Comparison of ENCODE assay signal across 29 cellular contexts in genomic region chr16:83268164-83268563, GRCh38.
"Had no signal": no experiment of that assay in that cellular context is flagged by ENCODE, and none has a peak within 500 bp of the region (broad histone marks: within the 10 kb centered on the region; RNA-seq: fewer than 3 reads in every experiment).

No MANE protein-coding gene starts in this region.

- H3K27ac ChIP-seq: esophagus squamous epithelium, gastroesophageal sphincter, heart left ventricle, hepatocyte, neural progenitor cell, parathyroid adenoma, right atrium auricular region, sigmoid colon, skin epidermis, spleen, thoracic aorta, tibial nerve, upper lobe of right lung, uterus had no signal

- ATAC-seq: effector memory CD8-positive, alpha-beta T cell; gastroesophageal sphincter; left colon; mucosa of descending colon; naive thymus-derived CD4-positive, alpha-beta T cell; stimulated activated naive B cell treated with anti-CD40 and anti-IgM and Interleukin-4, amounts not matched to agents 10 μg/mL and 1 μg/mL and 100 μg/mL, for 72 hours; upper lobe of right lung had no signal

- H3K36me3 ChIP-seq: esophagus squamous epithelium, gastroesophageal sphincter, heart left ventricle, neural progenitor cell, right atrium auricular region, sigmoid colon, spleen, thoracic aorta, tibial nerve, upper lobe of right lung, uterus had no signal

- DNase-seq: cerebellar nuclear complex; cortex of kidney; effector memory CD8-positive, alpha-beta T cell; erythroblast; esophagus squamous epithelium; foreskin fibroblast; heart left ventricle; kidney glomerular epithelial cell; left colon; mesenchymal stem cell; mucosa of descending colon; naive thymus-derived CD4-positive, alpha-beta T cell; sigmoid colon; spleen; stimulated activated CD4-positive, alpha-beta T cell treated with anti-CD3 and anti-CD28 coated beads, Interleukin-4, amount 100 ng/mL, for 4 hours; stimulated activated naive B cell treated with anti-CD40 and anti-IgM and Interleukin-4, amounts not matched to agents 10 μg/mL and 1 μg/mL and 100 μg/mL, for 72 hours; upper lobe of right lung; uterus had no signal

- H3K27me3 ChIP-seq: esophagus squamous epithelium, heart left ventricle, neural progenitor cell, right atrium auricular region, sigmoid colon, tibial nerve, upper lobe of right lung, uterus had no signal

- H3K4me3 ChIP-seq: esophagus squamous epithelium, gastroesophageal sphincter, heart left ventricle, hepatocyte, lung, mucosa of descending colon, neural progenitor cell, right atrium auricular region, sigmoid colon, skin epidermis, spleen, thoracic aorta, tibial nerve, upper lobe of right lung, uterus had no signal

- H3K4me2 ChIP-seq: hepatocyte, neural progenitor cell had no signal

- H3K9me3 ChIP-seq: esophagus squamous epithelium, gastroesophageal sphincter, heart left ventricle, mucosa of descending colon, right atrium auricular region, sigmoid colon, spleen, thoracic aorta, tibial nerve, upper lobe of right lung, uterus had no signal

- FAIRE-seq: endometrium, islet of Langerhans had no signal

- H2AFZ ChIP-seq: hepatocyte, neural progenitor cell, parathyroid adenoma had no signal

- H3K79me2 ChIP-seq: hepatocyte, parathyroid adenoma had no signal

- H3K9ac ChIP-seq: neural progenitor cell, parathyroid adenoma had no signal

- H3K4me1 ChIP-seq: esophagus squamous epithelium, gastroesophageal sphincter, heart left ventricle, parathyroid adenoma, sigmoid colon, spleen, upper lobe of right lung, uterus had no signal
